In the genomic region with DNA sequence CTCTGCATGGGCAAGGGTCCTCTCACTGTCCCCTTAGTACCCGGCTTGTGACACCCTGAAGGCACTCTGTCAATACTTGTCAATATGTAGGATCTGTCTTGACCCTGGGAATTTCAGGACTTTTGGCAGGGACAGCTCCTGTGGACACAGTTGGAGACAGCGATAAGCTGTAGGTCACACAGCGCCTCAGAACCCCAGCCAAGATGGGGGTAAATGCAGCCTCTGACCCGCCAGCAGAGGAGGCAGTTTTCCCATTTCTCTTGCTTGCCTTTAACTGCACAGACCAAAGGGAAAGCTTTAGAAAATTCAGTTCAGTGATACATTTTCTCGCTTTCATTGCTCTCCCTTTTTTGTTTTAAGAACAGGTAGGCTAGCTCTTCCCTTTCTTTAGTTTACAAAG, we compare ENCODE assay signal across 12 cellular contexts. TPM values are rescaled to one million over a fixed set of nuclear protein-coding genes. Genes with fewer than 3 reads are reported as not detected.
DNase-seq lines count a peak whose midpoint lies in the region; ATAC-seq and TF ChIP-seq lines count a peak whose summit lies in the region.
"Had no signal": no experiment of that assay in that cellular context is flagged by ENCODE, and none has a peak within 500 bp of the region (broad histone marks: within the 10 kb centered on the region; RNA-seq: fewer than 3 reads in every experiment).

No MANE protein-coding gene starts in this region.

- DNase-seq in AG20443 (ENCODE audit: low spot score), result peak; percentile 35
- DNase-seq in GM23338 (ENCODE audit: low spot score), result peak; percentile 86
- peak; percentile 34 for DNase-seq in RPMI8226
- peak; percentile 39 for DNase-seq in iPS DF 6.9 (ENCODE audit: low read depth, low spot score)
- no peak for DNase-seq in inferior parietal cortex (ENCODE audit: extremely low spot score)
- no peak for DNase-seq in ureter (ENCODE audit: low spot score)
- no peak for DNase-seq in activated CD8-positive, alpha-beta memory T cell treated with anti-CD3 and anti-CD28 coated beads, Interleukin-2, amount 50 U/mL, for 48 hours
- DNase-seq: GDM1, heart right ventricle, KG1, pancreas had no signal

- H3K4me1 ChIP-seq in GM23338 (ENCODE audit: insufficient read depth), result no peaks in the 10 kb centered on the region
- H3K4me1 ChIP-seq in iPS DF 6.9 (ENCODE audit: control insufficient read depth, insufficient read depth, low read length), result no peaks in the 10 kb centered on the region
- H3K4me1 ChIP-seq: pancreas had no signal

- no peak overlapping the region for H3K4me2 ChIP-seq in GM23338

- TF ChIP-seq CTCF in GM23338 (conservative IDR thresholded peaks at IDR 0.05; ENCODE audit: low read depth in 2 of 2), result peak; percentile 60 to 80

- no peaks in the 10 kb centered on the region for H3K79me2 ChIP-seq in GM23338 (replicated peaks; ENCODE audit: insufficient read depth)

- H3K27ac Mint-ChIP-seq in GM23338, result no peak overlapping the region

- no peak overlapping the region for H3K4me3 Mint-ChIP-seq in GM23338

- H3K9me2 ChIP-seq in GM23338 (ENCODE audit: insufficient read depth), result no peaks in the 10 kb centered on the region

- no peaks in the 10 kb centered on the region for H3F3A ChIP-seq in GM23338 (replicated peaks; ENCODE audit: low read depth)

- no CpG with 5 or more reads among the region's 5 CpGs for WGBS in iPS DF 6.9 (ENCODE audit: insufficient coverage, insufficient read length)

- H3K9me3 ChIP-seq in iPS DF 6.9 (ENCODE audit: control insufficient read depth, insufficient read depth, low read length), result no peaks in the 10 kb centered on the region
- H3K9me3 ChIP-seq: heart right ventricle, pancreas had no signal

- peak; percentile 94 for ATAC-seq in GM23338
- no peak for ATAC-seq in HG03196 (IDR thresholded peaks at IDR 0.05; ENCODE audit: unreplicated experiment)
- ATAC-seq: heart right ventricle had no signal

- H3K4me1 Mint-ChIP-seq in GM23338, result peaks cover 3% of the 10 kb centered on the region; the same call in 2 of the 3 replicates

- no peaks in the 10 kb centered on the region for H3K36me3 ChIP-seq in GM23338 (ENCODE audit: insufficient read depth)
- no peaks in the 10 kb centered on the region for H3K36me3 ChIP-seq in iPS DF 6.9 (ENCODE audit: control insufficient read depth, insufficient read depth, low read length)
- H3K36me3 ChIP-seq: heart right ventricle, pancreas had no signal

- no peaks in the 10 kb centered on the region; the same call in 2 of the 3 replicates for H3K9me3 Mint-ChIP-seq in GM23338

- peaks cover 6% of the 10 kb centered on the region for H3K27me3 Mint-ChIP-seq in GM23338 (ENCODE audit: insufficient read depth, low read depth, poor library complexity)

- H3K27ac ChIP-seq in GM23338 (ENCODE audit: low read depth) (no peak overlapping the region), iPS DF 6.9 (ENCODE audit: low read length) (no peak overlapping the region)
- H3K27ac ChIP-seq: heart right ventricle, pancreas had no signal

- H3K4me3 ChIP-seq in GM23338 (no peak overlapping the region), iPS DF 6.9 (ENCODE audit: low read length) (no peak overlapping the region)
- H3K4me3 ChIP-seq: heart right ventricle, pancreas had no signal

- no peak overlapping the region for H2AFZ ChIP-seq in GM23338

- H3K36me3 Mint-ChIP-seq in GM23338 (ENCODE audit: low read depth), result no peaks in the 10 kb centered on the region

- H4K20me1 ChIP-seq in GM23338 (replicated peaks; ENCODE audit: insufficient read depth), result no peaks in the 10 kb centered on the region

- H3K27me3 ChIP-seq in GM23338 (ENCODE audit: insufficient read depth) (no peaks in the 10 kb centered on the region), iPS DF 6.9 (ENCODE audit: control insufficient read depth, insufficient read depth, low read length) (no peaks in the 10 kb centered on the region)
- H3K27me3 ChIP-seq: pancreas had no signal

TF ChIP-seq in GM23338, 12 proteins besides CTCF, POLR2A, EP300 and RAD21:
- TF ChIP-seq STAT1 (IDR thresholded peaks at IDR 0.05; ENCODE audit: unreplicated experiment), result no peak
- TF ChIP-seq, protein P1, sequence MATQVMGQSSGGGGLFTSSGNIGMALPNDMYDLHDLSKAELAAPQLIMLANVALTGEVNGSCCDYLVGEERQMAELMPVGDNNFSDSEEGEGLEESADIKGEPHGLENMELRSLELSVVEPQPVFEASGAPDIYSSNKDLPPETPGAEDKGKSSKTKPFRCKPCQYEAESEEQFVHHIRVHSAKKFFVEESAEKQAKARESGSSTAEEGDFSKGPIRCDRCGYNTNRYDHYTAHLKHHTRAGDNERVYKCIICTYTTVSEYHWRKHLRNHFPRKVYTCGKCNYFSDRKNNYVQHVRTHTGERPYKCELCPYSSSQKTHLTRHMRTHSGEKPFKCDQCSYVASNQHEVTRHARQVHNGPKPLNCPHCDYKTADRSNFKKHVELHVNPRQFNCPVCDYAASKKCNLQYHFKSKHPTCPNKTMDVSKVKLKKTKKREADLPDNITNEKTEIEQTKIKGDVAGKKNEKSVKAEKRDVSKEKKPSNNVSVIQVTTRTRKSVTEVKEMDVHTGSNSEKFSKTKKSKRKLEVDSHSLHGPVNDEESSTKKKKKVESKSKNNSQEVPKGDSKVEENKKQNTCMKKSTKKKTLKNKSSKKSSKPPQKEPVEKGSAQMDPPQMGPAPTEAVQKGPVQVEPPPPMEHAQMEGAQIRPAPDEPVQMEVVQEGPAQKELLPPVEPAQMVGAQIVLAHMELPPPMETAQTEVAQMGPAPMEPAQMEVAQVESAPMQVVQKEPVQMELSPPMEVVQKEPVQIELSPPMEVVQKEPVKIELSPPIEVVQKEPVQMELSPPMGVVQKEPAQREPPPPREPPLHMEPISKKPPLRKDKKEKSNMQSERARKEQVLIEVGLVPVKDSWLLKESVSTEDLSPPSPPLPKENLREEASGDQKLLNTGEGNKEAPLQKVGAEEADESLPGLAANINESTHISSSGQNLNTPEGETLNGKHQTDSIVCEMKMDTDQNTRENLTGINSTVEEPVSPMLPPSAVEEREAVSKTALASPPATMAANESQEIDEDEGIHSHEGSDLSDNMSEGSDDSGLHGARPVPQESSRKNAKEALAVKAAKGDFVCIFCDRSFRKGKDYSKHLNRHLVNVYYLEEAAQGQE (IDR thresholded peaks at IDR 0.05; ENCODE audit: unreplicated experiment), result peak; percentile 95
- peak; percentile 18; the same call in 1 of the 2 replicates for TF ChIP-seq CREB1 (CRISPR knock-in tag; IDR thresholded peaks at IDR 0.05; ENCODE audit: low read depth)
- no peak for TF ChIP-seq EZH2phosphoT487 (IDR thresholded peaks at IDR 0.05; ENCODE audit: unreplicated experiment)

RNA-seq across cellular contexts. Expression of gene KLHL29, which starts 54.8 kb away (rescaled TPM):
- 5.7 and 6.5 TPM in 2 replicates for total RNA-seq in GM23338 (2014; rRNA removed; shearing (Covaris generic))
- polyA plus RNA-seq in GM23338 (2016; fragmentation: Nextera tagmentation; extraction: Ambion mirVana), result 1.5 and 1.9 TPM in 2 replicates
- total RNA-seq in ureter, result 16.8 TPM

Comparison
In these comparisons a context has a peak if more than half of its experiments do, and no peak if none do; other contexts are left out.
1. DNase-seq: peak in AG20443 (single experiment), GM23338 (single experiment), RPMI8226 (single experiment) and iPS DF 6.9 (single experiment); none in inferior parietal cortex (single experiment), ureter (single experiment) and activated CD8-positive, alpha-beta memory T cell treated with anti-CD3 and anti-CD28 coated beads, Interleukin-2, amount 50 U/mL, for 48 hours (single experiment).